22 cellular contexts compared by ENCODE assay signal in genomic region chr19:47899335-47899734, GRCh38. TPM values are rescaled to one million over a fixed set of nuclear protein-coding genes. Genes with fewer than 3 reads are reported as not detected.
"Had no signal": no experiment of that assay in that cellular context is flagged by ENCODE, and none has a peak within 500 bp of the region (broad histone marks: within the 10 kb centered on the region; RNA-seq: fewer than 3 reads in every experiment).

No MANE protein-coding gene starts in this region.

- ATAC-seq: Panc1, PC-3 had no signal

- H3K9me3 ChIP-seq: SK-N-SH had no signal

- H3K27ac ChIP-seq: KMS-11, RWPE1 had no signal

- H3K4me2 ChIP-seq: KMS-11, SK-N-SH had no signal

- DNase-seq: IMR-90, Kasumi-1, MM.1S, NCI-H1092 treated with DMSO at 0.1 percent for 48 hours, NCI-H1436, NCI-H187 treated with DMSO at 0.1 percent for 48 hours, NCI-H2029 treated with DMSO at 0.1 percent for 48 hours, NCI-H2227 treated with DMSO at 0.1 percent for 48 hours, NCI-H524 treated with DMSO at 0.1 percent for 48 hours, NCI-H69, NCI-H774, PC-3, SHP77, SK-N-SH, SW 1271 had no signal

- H3K9ac ChIP-seq: KMS-11, SK-N-SH had no signal

RNA-seq across cellular contexts. Expression of gene SULT2A1, which starts 13.2 kb away (rescaled TPM):
- total RNA-seq: HT-29, IMR-90, M059J, NCI-H460, PC-3 had no signal
- polyA plus RNA-seq: IMR-90, SK-N-SH had no signal

RNA-seq across cellular contexts. Expression of gene TPRX2, which starts 40.3 kb away (rescaled TPM):
- total RNA-seq: HT-29, IMR-90, M059J, NCI-H460, PC-3, SK-MEL-5 had no signal
- polyA plus RNA-seq: IMR-90, SK-N-SH had no signal
